Comparison of ENCODE assay signal across 8 cellular contexts in the genomic region with DNA sequence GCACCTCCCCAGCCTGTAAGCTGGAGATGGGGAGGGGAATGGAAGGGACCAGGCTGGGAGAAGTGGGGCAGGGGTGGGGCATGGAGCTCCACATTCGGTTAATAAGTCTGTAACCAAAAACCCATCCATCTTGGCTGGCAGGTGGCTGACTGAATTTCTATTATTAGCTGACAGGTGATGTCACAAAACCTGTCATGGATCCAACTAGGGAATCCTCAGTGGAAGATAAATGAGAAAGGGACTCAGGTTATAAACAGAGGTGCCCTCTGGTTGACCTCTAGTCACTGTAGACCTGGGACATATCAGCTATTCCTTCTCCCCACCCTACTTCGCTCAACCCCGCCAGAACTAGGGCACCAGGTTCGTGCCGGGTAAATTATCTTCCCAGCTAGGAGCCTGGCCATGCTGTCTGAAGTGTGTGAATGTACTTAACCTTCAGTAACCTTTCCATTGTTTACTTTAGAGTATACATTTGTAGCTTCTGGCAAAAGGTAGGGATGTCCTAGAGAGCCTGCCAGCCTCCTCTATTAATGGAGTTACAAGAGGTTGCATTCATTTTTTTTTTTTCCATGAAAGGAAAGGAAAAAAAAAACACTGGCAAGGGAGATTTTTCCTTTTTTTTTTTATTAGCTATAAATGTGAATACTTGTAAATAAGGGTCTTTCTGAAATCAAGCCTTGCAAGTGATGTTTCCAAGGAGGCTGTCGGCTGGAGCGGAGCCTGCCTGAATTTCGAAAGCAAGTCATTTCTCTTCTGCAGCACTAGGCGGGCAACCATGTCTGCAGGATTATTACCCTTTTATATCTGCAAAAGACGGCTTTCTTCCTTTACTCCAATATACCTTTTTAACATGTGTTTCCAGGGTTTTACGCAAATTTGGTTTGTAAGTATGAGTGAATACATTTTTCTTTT.
DNase-seq lines count a peak whose midpoint lies in the region; ATAC-seq and TF ChIP-seq lines count a peak whose summit lies in the region.

No MANE protein-coding gene starts in this region.

- H3K27me3 ChIP-seq in GM23338 (ENCODE audit: insufficient read depth) (no peaks in the 10 kb centered on the region), neural cell (ENCODE audit: insufficient read depth, low read depth, low read length) (no peaks in the 10 kb centered on the region)

- H3F3A ChIP-seq in GM23338 (replicated peaks; ENCODE audit: low read depth) (peaks cover 3% of the 10 kb centered on the region; the same call in 1 of the 2 replicates), neural cell (ENCODE audit: insufficient read depth, low read length, poor library complexity, severe bottlenecking) (no peaks in the 10 kb centered on the region)

- in situ Hi-C loops in KBM-7 (cut with MboI; ENCODE audit: low pct_unique_long_range_greater_than_20kb, low sequenced_read_pairs), result no loop called here

- no peaks in the 10 kb centered on the region for H3K9me2 ChIP-seq in GM23338 (ENCODE audit: insufficient read depth)
- no peaks in the 10 kb centered on the region for H3K9me2 ChIP-seq in neural cell (ENCODE audit: insufficient read depth, low read length)

- H3K36me3 Mint-ChIP-seq in GM23338 (ENCODE audit: low read depth), result peaks cover 44% of the 10 kb centered on the region
- peaks cover 9% of the 10 kb centered on the region for H3K36me3 Mint-ChIP-seq in glutamatergic neuron (ENCODE audit: unreplicated experiment)

- H2AFZ ChIP-seq in GM23338, result no peak overlapping the region
- no peak overlapping the region for H2AFZ ChIP-seq in neural cell (ENCODE audit: low read depth, low read length)

- H3K4me2 ChIP-seq in GM23338 (no peak overlapping the region), neural cell (ENCODE audit: low read length) (no peak overlapping the region)

- ATAC-seq in GM23338, result peak; percentile 40

- TF ChIP-seq RAD21 in neural cell (conservative IDR thresholded peaks at IDR 0.05), result no peak

- no peaks in the 10 kb centered on the region; the same call in 2 of the 3 replicates for H3K9me3 Mint-ChIP-seq in GM23338
- H3K9me3 Mint-ChIP-seq in glutamatergic neuron (ENCODE audit: unreplicated experiment), result peaks cover 5% of the 10 kb centered on the region

- no peak for TF ChIP-seq CTCF in GM23338 (conservative IDR thresholded peaks at IDR 0.05; ENCODE audit: low read depth in 2 of 2)
- no peak for TF ChIP-seq CTCF in coronary artery (IDR thresholded peaks at IDR 0.05)
- TF ChIP-seq CTCF in neural cell (IDR thresholded peaks at IDR 0.05; ENCODE audit: poor library complexity, severe bottlenecking), result no peak
- no peak for TF ChIP-seq CTCF in glutamatergic neuron (IDR thresholded peaks at IDR 0.05; ENCODE audit: partially characterized antibody, unreplicated experiment)

- peaks cover 1% of the 10 kb centered on the region for H3K27me3 Mint-ChIP-seq in GM23338 (ENCODE audit: insufficient read depth, low read depth, poor library complexity)
- H3K27me3 Mint-ChIP-seq in glutamatergic neuron (ENCODE audit: unreplicated experiment), result peaks cover 2% of the 10 kb centered on the region

- H3K36me3 ChIP-seq in GM23338 (ENCODE audit: insufficient read depth) (peaks cover 20% of the 10 kb centered on the region), neural cell (ENCODE audit: insufficient read depth, low read length) (peaks cover 14% of the 10 kb centered on the region)

- peaks cover 25% of the 10 kb centered on the region for H3K4me1 Mint-ChIP-seq in GM23338
- peaks cover 11% of the 10 kb centered on the region for H3K4me1 Mint-ChIP-seq in glutamatergic neuron (ENCODE audit: low read depth, unreplicated experiment)

- H3K79me2 ChIP-seq in GM23338 (replicated peaks; ENCODE audit: insufficient read depth) (no peaks in the 10 kb centered on the region), neural cell (replicated peaks; ENCODE audit: insufficient read depth, low read length) (no peaks in the 10 kb centered on the region)

- H3K4me3 Mint-ChIP-seq in GM23338 (no peak overlapping the region), glutamatergic neuron (ENCODE audit: unreplicated experiment) (no peak overlapping the region)

- DNase-seq in GM23338 (ENCODE audit: low spot score) (no peak), NCI-H2171 (lab: John Stamatoyannopoulos, UW) (peak; percentile 95), coronary artery (ENCODE audit: low spot score) (no peak), glutamatergic neuron (no peak), H4 (ENCODE audit: low spot score) (no peak), GM19238 (ENCODE audit: insufficient read length, low spot score) (no peak), KBM-7 (no peak)

- TF ChIP-seq EP300 in neural cell (conservative IDR thresholded peaks at IDR 0.05; ENCODE audit: poor library complexity, severe bottlenecking), result peak; percentile 93

- no peaks in the 10 kb centered on the region; the same call in 1 of the 2 replicates for H3K4me1 ChIP-seq in GM23338 (ENCODE audit: insufficient read depth)

- no peaks in the 10 kb centered on the region for H4K20me1 ChIP-seq in GM23338 (replicated peaks; ENCODE audit: insufficient read depth)
- no peaks in the 10 kb centered on the region for H4K20me1 ChIP-seq in neural cell (ENCODE audit: insufficient read depth)

- no peak overlapping the region for H3K27ac ChIP-seq in GM23338 (ENCODE audit: low read depth)
- H3K27ac ChIP-seq in coronary artery, result peak overlapping the region; percentile 48 to 56
- peak overlapping the region; percentile 76 for H3K27ac ChIP-seq in neural cell (ENCODE audit: low read length)

- H3K4me3 ChIP-seq in GM23338 (no peak overlapping the region), coronary artery (no peak overlapping the region), neural cell (ENCODE audit: low read length) (peak overlapping the region; percentile 27)

- H3K9me3 ChIP-seq in neural cell (ENCODE audit: low read length), result no peaks in the 10 kb centered on the region

- H3K27ac Mint-ChIP-seq in GM23338 (peak overlapping the region; percentile 28; the same call in 1 of the 2 replicates), glutamatergic neuron (ENCODE audit: unreplicated experiment) (no peak overlapping the region)

- peak overlapping the region; percentile 42 for H3K9ac ChIP-seq in neural cell (ENCODE audit: low read length)

TF ChIP-seq in GM23338, 12 proteins besides CTCF, POLR2A, EP300 and RAD21 (continues in another document):
- TF ChIP-seq ZNF114 (CRISPR knock-in tag; IDR thresholded peaks at IDR 0.05) (no peak), STAT1 (IDR thresholded peaks at IDR 0.05; ENCODE audit: unreplicated experiment) (no peak), CREB1 (CRISPR knock-in tag; IDR thresholded peaks at IDR 0.05; ENCODE audit: low read depth) (no peak), POLR2AphosphoS5 (IDR thresholded peaks at IDR 0.05; ENCODE audit: low read depth) (no peak), JUNB (IDR thresholded peaks at IDR 0.05; ENCODE audit: unreplicated experiment) (no peak), NANOG (IDR thresholded peaks at IDR 0.05; ENCODE audit: borderline replicate concordance) (no peak), EZH2 (IDR thresholded peaks at IDR 0.05; ENCODE audit: low read depth, unreplicated experiment) (no peak)
- TF ChIP-seq, protein P1, sequence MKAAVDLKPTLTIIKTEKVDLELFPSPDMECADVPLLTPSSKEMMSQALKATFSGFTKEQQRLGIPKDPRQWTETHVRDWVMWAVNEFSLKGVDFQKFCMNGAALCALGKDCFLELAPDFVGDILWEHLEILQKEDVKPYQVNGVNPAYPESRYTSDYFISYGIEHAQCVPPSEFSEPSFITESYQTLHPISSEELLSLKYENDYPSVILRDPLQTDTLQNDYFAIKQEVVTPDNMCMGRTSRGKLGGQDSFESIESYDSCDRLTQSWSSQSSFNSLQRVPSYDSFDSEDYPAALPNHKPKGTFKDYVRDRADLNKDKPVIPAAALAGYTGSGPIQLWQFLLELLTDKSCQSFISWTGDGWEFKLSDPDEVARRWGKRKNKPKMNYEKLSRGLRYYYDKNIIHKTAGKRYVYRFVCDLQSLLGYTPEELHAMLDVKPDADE (IDR thresholded peaks at IDR 0.05), result no peak

TF ChIP-seq in neural cell, 6 proteins besides CTCF, POLR2A, EP300 and RAD21:
- TF ChIP-seq POLR2AphosphoS5 (IDR thresholded peaks at IDR 0.05) (no peak), TAF1 (IDR thresholded peaks at IDR 0.05; ENCODE audit: low read depth) (no peak), MXI1 (conservative IDR thresholded peaks at IDR 0.05; ENCODE audit: poor library complexity, severe bottlenecking) (no peak), SMC3 (conservative IDR thresholded peaks at IDR 0.05; ENCODE audit: poor library complexity) (no peak), EZH2 (IDR thresholded peaks at IDR 0.05; ENCODE audit: borderline replicate concordance, insufficient read depth, low read length, poor library complexity, severe bottlenecking) (no peak)
- TF ChIP-seq, protein P2, sequence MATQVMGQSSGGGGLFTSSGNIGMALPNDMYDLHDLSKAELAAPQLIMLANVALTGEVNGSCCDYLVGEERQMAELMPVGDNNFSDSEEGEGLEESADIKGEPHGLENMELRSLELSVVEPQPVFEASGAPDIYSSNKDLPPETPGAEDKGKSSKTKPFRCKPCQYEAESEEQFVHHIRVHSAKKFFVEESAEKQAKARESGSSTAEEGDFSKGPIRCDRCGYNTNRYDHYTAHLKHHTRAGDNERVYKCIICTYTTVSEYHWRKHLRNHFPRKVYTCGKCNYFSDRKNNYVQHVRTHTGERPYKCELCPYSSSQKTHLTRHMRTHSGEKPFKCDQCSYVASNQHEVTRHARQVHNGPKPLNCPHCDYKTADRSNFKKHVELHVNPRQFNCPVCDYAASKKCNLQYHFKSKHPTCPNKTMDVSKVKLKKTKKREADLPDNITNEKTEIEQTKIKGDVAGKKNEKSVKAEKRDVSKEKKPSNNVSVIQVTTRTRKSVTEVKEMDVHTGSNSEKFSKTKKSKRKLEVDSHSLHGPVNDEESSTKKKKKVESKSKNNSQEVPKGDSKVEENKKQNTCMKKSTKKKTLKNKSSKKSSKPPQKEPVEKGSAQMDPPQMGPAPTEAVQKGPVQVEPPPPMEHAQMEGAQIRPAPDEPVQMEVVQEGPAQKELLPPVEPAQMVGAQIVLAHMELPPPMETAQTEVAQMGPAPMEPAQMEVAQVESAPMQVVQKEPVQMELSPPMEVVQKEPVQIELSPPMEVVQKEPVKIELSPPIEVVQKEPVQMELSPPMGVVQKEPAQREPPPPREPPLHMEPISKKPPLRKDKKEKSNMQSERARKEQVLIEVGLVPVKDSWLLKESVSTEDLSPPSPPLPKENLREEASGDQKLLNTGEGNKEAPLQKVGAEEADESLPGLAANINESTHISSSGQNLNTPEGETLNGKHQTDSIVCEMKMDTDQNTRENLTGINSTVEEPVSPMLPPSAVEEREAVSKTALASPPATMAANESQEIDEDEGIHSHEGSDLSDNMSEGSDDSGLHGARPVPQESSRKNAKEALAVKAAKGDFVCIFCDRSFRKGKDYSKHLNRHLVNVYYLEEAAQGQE (IDR thresholded peaks at IDR 0.05; ENCODE audit: borderline replicate concordance), result no peak
TF ChIP-seq in neural cell: peak in this region for 0.
